9 cellular contexts compared by ENCODE assay signal in genomic region chr21:46060596-46061061, GRCh38. TPM values are rescaled to one million over a fixed set of nuclear protein-coding genes. Genes with fewer than 3 reads are reported as not detected.
DNase-seq lines count a peak whose midpoint lies in the region; ATAC-seq and TF ChIP-seq lines count a peak whose summit lies in the region.
"Had no signal": no experiment of that assay in that cellular context is flagged by ENCODE, and none has a peak within 500 bp of the region (broad histone marks: within the 10 kb centered on the region; RNA-seq: fewer than 3 reads in every experiment).

No MANE protein-coding gene starts in this region.

- H3K36me3 ChIP-seq in skeletal muscle tissue (ENCODE audit: control insufficient read depth in 3 of 3, insufficient read depth in 3 of 3, low read length in 3 of 3), result no peaks in the 10 kb centered on the region

- POLR2A ChIA-PET in activated CD8-positive, alpha-beta T cell treated with anti-CD3 and anti-CD28 coated beads for 36 hours (lab: Charles Lee), result no interaction called here

- peaks cover 26 to 28% (median 26%) of the 10 kb centered on the region in 3 donors for H3K4me1 ChIP-seq in skeletal muscle tissue (ENCODE audit: control insufficient read depth in 3 of 3, insufficient read depth in 3 of 3, low read length in 3 of 3)

- H3K9me3 ChIP-seq in skeletal muscle tissue (ENCODE audit: control insufficient read depth in 3 of 3, low read length in 3 of 3), result peaks cover 0 to 4% (median 0%) of the 10 kb centered on the region in 3 donors

- peaks cover 21 to 52% (median 39%) of the 10 kb centered on the region in 3 donors for H3K27me3 ChIP-seq in skeletal muscle tissue (ENCODE audit: control insufficient read depth in 3 of 3, insufficient read depth in 3 of 3, low read length in 3 of 3)

- DNase-seq in ELR (ENCODE audit: low read depth) (peak; percentile 99), Right ventricle myocardium inferior (ENCODE audit: missing footprints) (peak; percentile 71), NCI-H2107 (lab: John Stamatoyannopoulos, UW) (no peak), NCI-H1436 (lab: John Stamatoyannopoulos, UW) (no peak)
- DNase-seq in activated CD8-positive, alpha-beta T cell treated with anti-CD3 and anti-CD28 coated beads for 36 hours, result peak; percentile 69
- DNase-seq: SIG-M5 had no signal

- intact Hi-C loops in activated CD8-positive, alpha-beta T cell treated with anti-CD3 and anti-CD28 coated beads for 36 hours (cut with micrococcal nuclease), result no loop called here
- intact Hi-C loops in Right ventricle myocardium inferior (cut with DNase I), result loop anchor here (5.0 kb wide), 1 partner anchor 33 kb away; no protein-coding TSS in a partner anchor

- peak overlapping the region; percentile 79 for H3K27ac ChIP-seq in skeletal muscle tissue (ENCODE audit: low read depth, low read length)

- H3K9ac ChIP-seq in skeletal muscle tissue (ENCODE audit: low read depth in 1 of 3, low read length in 3 of 3), result peak overlapping the region in 1 of 3 donors; percentile 25

- H3K27ac Mint-ChIP-seq in activated CD8-positive, alpha-beta T cell treated with anti-CD3 and anti-CD28 coated beads for 36 hours, result peak overlapping the region; percentile 55

- H3K27me3 Mint-ChIP-seq in activated CD8-positive, alpha-beta T cell treated with anti-CD3 and anti-CD28 coated beads for 36 hours, result peaks cover 10% of the 10 kb centered on the region

- TF ChIP-seq CTCF in activated CD8-positive, alpha-beta T cell treated with anti-CD3 and anti-CD28 coated beads for 36 hours (IDR thresholded peaks at IDR 0.05), result no peak

- peaks cover 7% of the 10 kb centered on the region for H3K9me3 Mint-ChIP-seq in activated CD8-positive, alpha-beta T cell treated with anti-CD3 and anti-CD28 coated beads for 36 hours

- H3K4me3 ChIP-seq in skeletal muscle tissue (ENCODE audit: low read length in 3 of 3), result no peak overlapping the region

- CTCF ChIA-PET in activated CD8-positive, alpha-beta T cell treated with anti-CD3 and anti-CD28 coated beads for 36 hours (lab: Charles Lee), result no interaction called here

- peaks cover 72% of the 10 kb centered on the region for H3K4me1 Mint-ChIP-seq in activated CD8-positive, alpha-beta T cell treated with anti-CD3 and anti-CD28 coated beads for 36 hours (ENCODE audit: low read depth)

- peak overlapping the region; percentile 7 for H3K4me3 Mint-ChIP-seq in activated CD8-positive, alpha-beta T cell treated with anti-CD3 and anti-CD28 coated beads for 36 hours

- peak; percentile 40 for ATAC-seq in activated CD8-positive, alpha-beta T cell treated with anti-CD3 and anti-CD28 coated beads for 36 hours
- peak; percentile 62 for ATAC-seq in Right ventricle myocardium inferior
- ATAC-seq in GM18907 (IDR thresholded peaks at IDR 0.05; ENCODE audit: unreplicated experiment), result no peak
- no peak for ATAC-seq in GM21360 (IDR thresholded peaks at IDR 0.05; ENCODE audit: unreplicated experiment)

- no peaks in the 10 kb centered on the region for H3K36me3 Mint-ChIP-seq in activated CD8-positive, alpha-beta T cell treated with anti-CD3 and anti-CD28 coated beads for 36 hours (ENCODE audit: low read depth)

RNA-seq across cellular contexts. Expression of gene COL6A2, which starts 37.3 kb away (rescaled TPM):
- 10 to 100 TPM; 25.0 to 25.3 TPM for total RNA-seq in activated CD8-positive, alpha-beta T cell treated with anti-CD3 and anti-CD28 coated beads for 36 hours
- 254 TPM for total RNA-seq in Right ventricle myocardium inferior
- total RNA-seq in skeletal muscle tissue, result 459 TPM

Comparison
In these comparisons a context has a peak if more than half of its experiments do, and no peak if none do; other contexts are left out.
1. DNase-seq: peak in ELR (single experiment), activated CD8-positive, alpha-beta T cell treated with anti-CD3 and anti-CD28 coated beads for 36 hours (single experiment) and Right ventricle myocardium inferior (single experiment); none in NCI-H2107 (single experiment) and NCI-H1436 (single experiment).
2. ATAC-seq: peak in activated CD8-positive, alpha-beta T cell treated with anti-CD3 and anti-CD28 coated beads for 36 hours (single experiment) and Right ventricle myocardium inferior (single experiment); none in GM18907 (single experiment) and GM21360 (single experiment).